Comparison of ENCODE assay signal across 24 cellular contexts in the genomic region with DNA sequence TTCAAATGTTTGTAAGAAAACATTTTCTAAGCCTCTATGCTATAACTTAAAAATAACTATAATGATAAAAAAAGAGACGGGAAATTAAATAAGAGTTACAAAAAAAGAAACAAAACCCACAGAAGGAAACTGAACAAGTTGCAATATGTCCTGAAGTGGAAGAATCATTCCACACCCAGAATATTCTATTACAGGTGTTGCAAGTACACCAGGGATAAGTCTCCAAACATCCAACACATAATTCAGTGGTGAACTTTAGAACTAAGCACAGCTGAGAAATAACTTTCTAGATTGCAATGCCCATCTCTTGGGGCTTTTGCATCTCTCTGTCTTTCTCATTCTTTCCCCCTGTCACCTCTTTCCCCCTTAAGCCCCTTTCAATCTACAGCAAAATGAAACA.
"Had no signal": no experiment of that assay in that cellular context is flagged by ENCODE, and none has a peak within 500 bp of the region (broad histone marks: within the 10 kb centered on the region; RNA-seq: fewer than 3 reads in every experiment).

No MANE protein-coding gene starts in this region.

- H3K4me3 ChIP-seq: cardiac muscle cell, MG63, SJCRH30, SK-N-MC had no signal

- H3K27me3 ChIP-seq: cardiac muscle cell, MG63, SJCRH30 had no signal

- DNase-seq: activated CD4-positive, alpha-beta T cell treated with anti-CD3 and anti-CD28 coated beads for 36 hours; activated CD4-positive, alpha-beta T cell treated with anti-CD3 and anti-CD28 coated beads, Interleukin-2, amount 10 ng/mL, durations not matched to agents 7 days and 5 days; activated CD4-positive, alpha-beta T cell treated with anti-CD3 and anti-CD28 coated beads, Interleukin-2, amount 50 U/mL, for 48 hours; activated CD8-positive, alpha-beta T cell treated with anti-CD3 and anti-CD28 coated beads, Interleukin-2, amount 10 ng/mL, durations not matched to agents 7 days and 5 days; activated gamma-delta T cell; activated naive CD4-positive, alpha-beta T cell treated with Interleukin-2 at 50 U/mL for 16 hours; activated T-cell treated with anti-CD3 and anti-CD28 coated beads, Interleukin-2, amount 50 U/mL, for 24 hours; amniotic stem cell; aorta; Kasumi-1; KG1; MG63; NCI-H1048; NCI-H1105 treated with DMSO at 0.1 percent for 48 hours; NCI-H1436 treated with DMSO at 0.1 percent for 48 hours; NCI-H1694 treated with DMSO at 0.1 percent for 48 hours; NCI-H2029; NCI-H345; NCI-H524 treated with DMSO at 0.1 percent for 48 hours; SHP77; SJCRH30 had no signal

- H3K9me3 ChIP-seq: MG63 had no signal

- H3K27ac ChIP-seq: cardiac muscle cell, SJCRH30, SK-N-MC had no signal

- ATAC-seq: activated CD4-positive, alpha-beta T cell treated with anti-CD3 and anti-CD28 coated beads for 36 hours; activated CD8-positive, alpha-beta T cell treated with anti-CD3 and anti-CD28 coated beads, Interleukin-2, amount 10 ng/mL, durations not matched to agents 7 days and 5 days; Panc1 had no signal

- H3K4me1 ChIP-seq: SJCRH30 had no signal

- H3K36me3 ChIP-seq: cardiac muscle cell, MG63, SJCRH30 had no signal
